8 cellular contexts compared by ENCODE assay signal in genomic region chr2:240579771-240580614, GRCh38. TPM values are rescaled to one million over a fixed set of nuclear protein-coding genes. Genes with fewer than 3 reads are reported as not detected.
DNase-seq lines count a peak whose midpoint lies in the region; ATAC-seq and TF ChIP-seq lines count a peak whose summit lies in the region.

No MANE protein-coding gene starts in this region.

- H3K4me3 ChIP-seq in NB4 (ENCODE audit: low read depth, low read length) (no peak overlapping the region), SJCRH30 (no peak overlapping the region)

- ATAC-seq in GM19452 (IDR thresholded peaks at IDR 0.05; ENCODE audit: unreplicated experiment), result no peak

- POLR2A ChIA-PET in activated CD4-positive, alpha-beta memory T cell treated with anti-CD3 and anti-CD28 coated beads for 36 hours (lab: Charles Lee), result interaction anchor here (1.1 to 1.6 kb wide), 6 partner anchors 9 to 26 kb away, joined by 4 to 26 read pairs (median 6); partner anchors contain the start of genes ANKMY1 and RNPEPL1

- H3K4me3 Mint-ChIP-seq in activated CD4-positive, alpha-beta memory T cell treated with anti-CD3 and anti-CD28 coated beads for 36 hours, result no peak overlapping the region
- no peak overlapping the region for H3K4me3 Mint-ChIP-seq in endothelial cell (ENCODE audit: unreplicated experiment)
- no peak overlapping the region for H3K4me3 Mint-ChIP-seq in osteocyte (ENCODE audit: unreplicated experiment)

- no peaks in the 10 kb centered on the region; the same call in 1 of the 2 replicates for H3K36me3 ChIP-seq in SJCRH30

- TF ChIP-seq POLR2A in NB4 (IDR thresholded peaks at IDR 0.05; ENCODE audit: extremely low read depth, insufficient read length), result no peak

- peak; percentile 45 for DNase-seq in GM13977 (ENCODE audit: low spot score)
- DNase-seq in NB4 (ENCODE audit: low read depth), result peak; percentile 95
- DNase-seq in activated CD4-positive, alpha-beta memory T cell treated with anti-CD3 and anti-CD28 coated beads for 36 hours, result peak; percentile 91
- DNase-seq in endothelial cell (ENCODE audit: low spot score), result no peak
- DNase-seq in osteocyte (ENCODE audit: extremely low spot score, unreplicated experiment), result no peak
- no peak for DNase-seq in NCI-H1436 (lab: John Stamatoyannopoulos, UW)
- DNase-seq in SJCRH30, result no peak

- H3K27ac Mint-ChIP-seq in activated CD4-positive, alpha-beta memory T cell treated with anti-CD3 and anti-CD28 coated beads for 36 hours, result peak overlapping the region; percentile 90
- H3K27ac Mint-ChIP-seq in endothelial cell (ENCODE audit: unreplicated experiment) (peak overlapping the region; percentile 32), osteocyte (ENCODE audit: unreplicated experiment) (peak overlapping the region; percentile 11)

- H3K36me3 Mint-ChIP-seq in activated CD4-positive, alpha-beta memory T cell treated with anti-CD3 and anti-CD28 coated beads for 36 hours, result peaks cover 13% of the 10 kb centered on the region
- H3K36me3 Mint-ChIP-seq in endothelial cell (ENCODE audit: low read depth, unreplicated experiment) (peaks cover 27% of the 10 kb centered on the region), osteocyte (ENCODE audit: unreplicated experiment) (peaks cover 5% of the 10 kb centered on the region)

- H3K4me1 ChIP-seq in SJCRH30, result peaks cover 4% of the 10 kb centered on the region

- CTCF ChIA-PET in activated CD4-positive, alpha-beta memory T cell treated with anti-CD3 and anti-CD28 coated beads for 36 hours (lab: Charles Lee), result interaction anchor here (0.8 to 3.4 kb wide), 12 partner anchors 8 to 763 kb away, joined by 3 to 58 read pairs (median 9); partner anchors contain the start of genes ANKMY1 and DUSP28

- TF ChIP-seq CTCF in GM13977 (IDR thresholded peaks at IDR 0.05; ENCODE audit: extremely low read depth, insufficient read depth, missing control alignments) (peak; percentile 40), NB4 (IDR thresholded peaks at IDR 0.05; ENCODE audit: low read depth, low read length) (peak; percentile 43), endothelial cell (IDR thresholded peaks at IDR 0.05; ENCODE audit: unreplicated experiment) (no peak), osteocyte (IDR thresholded peaks at IDR 0.05) (no peak)

- H3K27me3 ChIP-seq in SJCRH30, result no peaks in the 10 kb centered on the region

- intact Hi-C loops in activated CD4-positive, alpha-beta memory T cell treated with anti-CD3 and anti-CD28 coated beads for 36 hours (cut with micrococcal nuclease), result loop anchor here (1.0 kb wide), 3 partner anchors 11 to 19 kb away; no protein-coding TSS in a partner anchor

- no peak overlapping the region for H3K27ac ChIP-seq in SJCRH30

- peaks cover 39% of the 10 kb centered on the region for H3K4me1 Mint-ChIP-seq in activated CD4-positive, alpha-beta memory T cell treated with anti-CD3 and anti-CD28 coated beads for 36 hours (ENCODE audit: low read depth)
- peaks cover 12% of the 10 kb centered on the region for H3K4me1 Mint-ChIP-seq in endothelial cell (ENCODE audit: unreplicated experiment)
- peaks cover 18% of the 10 kb centered on the region for H3K4me1 Mint-ChIP-seq in osteocyte (ENCODE audit: unreplicated experiment)

- H3K9me3 Mint-ChIP-seq in activated CD4-positive, alpha-beta memory T cell treated with anti-CD3 and anti-CD28 coated beads for 36 hours, result no peaks in the 10 kb centered on the region
- H3K9me3 Mint-ChIP-seq in endothelial cell (ENCODE audit: unreplicated experiment), result peaks cover 4% of the 10 kb centered on the region
- H3K9me3 Mint-ChIP-seq in osteocyte (ENCODE audit: unreplicated experiment), result peaks cover 12% of the 10 kb centered on the region

- H3K27me3 Mint-ChIP-seq in activated CD4-positive, alpha-beta memory T cell treated with anti-CD3 and anti-CD28 coated beads for 36 hours, result no peaks in the 10 kb centered on the region
- H3K27me3 Mint-ChIP-seq in endothelial cell (ENCODE audit: unreplicated experiment) (peaks cover 7% of the 10 kb centered on the region), osteocyte (ENCODE audit: unreplicated experiment) (no peaks in the 10 kb centered on the region)

- H3K9me3 ChIP-seq in SJCRH30 (replicated peaks), result peaks cover 3% of the 10 kb centered on the region; the same call in 1 of the 2 replicates

- in situ Hi-C loops in GM13977 (cut with MboI; ENCODE audit: low pct_unique_long_range_greater_than_20kb, low sequenced_read_pairs, unreplicated experiment), result no loop called here

RNA-seq across cellular contexts. Expression of gene CAPN10, which starts 6.5 kb away (rescaled TPM):
- total RNA-seq in activated CD4-positive, alpha-beta memory T cell treated with anti-CD3 and anti-CD28 coated beads for 36 hours, result 10 to 100 TPM; 32.6 to 33.9 TPM
- 47.8 TPM for total RNA-seq in endothelial cell (ENCODE audit: unreplicated experiment)
- total RNA-seq in osteocyte, result 37.7 and 40.3 TPM in 2 replicates
- 23.1 and 27.4 TPM in 2 replicates for total RNA-seq in SJCRH30 (2014; rRNA removed; shearing (Covaris generic))

RNA-seq across cellular contexts. Expression of gene RNPEPL1, which starts 11.7 kb away (rescaled TPM):
- total RNA-seq in activated CD4-positive, alpha-beta memory T cell treated with anti-CD3 and anti-CD28 coated beads for 36 hours, result 10 to 100 TPM; 55.2 to 56.0 TPM
- total RNA-seq in endothelial cell (ENCODE audit: unreplicated experiment) (29.2 TPM), osteocyte (56.5 and 64.0 TPM in 2 replicates)
- total RNA-seq in SJCRH30 (2014; rRNA removed; shearing (Covaris generic)), result 6.0 and 8.4 TPM in 2 replicates

RNA-seq across cellular contexts. Expression of gene DUSP28, which starts 19.8 kb away (rescaled TPM):
- 1 to 10 TPM; 4.1 to 4.2 TPM for total RNA-seq in activated CD4-positive, alpha-beta memory T cell treated with anti-CD3 and anti-CD28 coated beads for 36 hours
- 1.5 TPM for total RNA-seq in endothelial cell (ENCODE audit: unreplicated experiment)
- total RNA-seq in osteocyte, result 3.8 and 5.9 TPM in 2 replicates
- total RNA-seq in SJCRH30 (2014; rRNA removed; shearing (Covaris generic)), result 9.3 and 11.3 TPM in 2 replicates

RNA-seq across cellular contexts. Expression of gene ANKMY1, which starts 22.2 kb away (rescaled TPM):
- total RNA-seq in activated CD4-positive, alpha-beta memory T cell treated with anti-CD3 and anti-CD28 coated beads for 36 hours, result 10 to 100 TPM; 18.4 to 19.1 TPM
- 5.6 TPM for total RNA-seq in endothelial cell (ENCODE audit: unreplicated experiment)
- total RNA-seq in osteocyte, result 16.9 and 28.5 TPM in 2 replicates
- total RNA-seq in SJCRH30 (2014; rRNA removed; shearing (Covaris generic)), result 6.3 and 6.7 TPM in 2 replicates

RNA-seq across cellular contexts. Expression of gene GPR35, which starts 45.3 kb away (rescaled TPM):
- total RNA-seq in activated CD4-positive, alpha-beta memory T cell treated with anti-CD3 and anti-CD28 coated beads for 36 hours, result 1 to 10 TPM; 3.4 to 4.7 TPM
- 0.77 TPM for total RNA-seq in endothelial cell (ENCODE audit: unreplicated experiment)
- 2.5 and 3.6 TPM in 2 replicates for total RNA-seq in osteocyte
- 0.04 and 0.30 TPM in 2 replicates for total RNA-seq in SJCRH30 (2014; rRNA removed; shearing (Covaris generic))

Comparison
In these comparisons a context has a peak if more than half of its experiments do, and no peak if none do; other contexts are left out.
1. DNase-seq: peak in GM13977 (single experiment), NB4 (single experiment) and activated CD4-positive, alpha-beta memory T cell treated with anti-CD3 and anti-CD28 coated beads for 36 hours (single experiment); none in endothelial cell (single experiment), osteocyte (single experiment), NCI-H1436 (single experiment) and SJCRH30 (0 of 2).
2. CTCF ChIP-seq: peak in GM13977 (single experiment) and NB4 (single experiment); none in endothelial cell (single experiment) and osteocyte (single experiment).
3. H3K27ac Mint-ChIP-seq: peak in every context shown above with its lines; median percentile 90 in activated CD4-positive, alpha-beta memory T cell treated with anti-CD3 and anti-CD28 coated beads for 36 hours; 32 in endothelial cell; 11 in osteocyte.